In the genomic region with DNA sequence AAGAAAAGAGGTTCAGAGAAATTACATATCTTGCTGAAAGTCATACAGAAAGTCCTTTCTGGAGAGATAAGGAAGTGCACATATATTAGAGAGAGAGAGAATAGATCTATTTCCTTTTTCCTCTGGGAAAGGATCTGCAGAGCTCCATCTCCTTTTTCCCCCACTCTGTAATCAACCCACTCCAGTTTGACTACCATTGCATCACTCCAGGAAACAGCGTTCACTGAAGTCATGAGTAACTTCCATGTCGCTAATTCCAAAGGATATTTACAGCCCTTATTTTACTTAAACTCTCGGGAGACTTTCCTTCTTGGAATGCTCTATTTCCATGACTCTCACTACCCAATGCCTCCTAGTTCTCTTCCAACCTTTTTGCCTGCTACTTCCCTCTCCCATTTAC, we compare ENCODE assay signal across 16 cellular contexts.
"Had no signal": no experiment of that assay in that cellular context is flagged by ENCODE, and none has a peak within 500 bp of the region (broad histone marks: within the 10 kb centered on the region; RNA-seq: fewer than 3 reads in every experiment).

No MANE protein-coding gene starts in this region.

- H3K4me1 ChIP-seq: ascending aorta, esophagus muscularis mucosa, tibial artery had no signal

- H3K9me3 ChIP-seq: ascending aorta, esophagus muscularis mucosa, left lung, tibial artery had no signal

- H3K4me3 ChIP-seq: ascending aorta, esophagus muscularis mucosa, hepatocyte, left lung, skin epidermis, tibial artery had no signal

- H3K36me3 Mint-ChIP-seq: memory B cell had no signal

- H3K27me3 ChIP-seq: ascending aorta, hepatocyte, left lung had no signal

- H3K27me3 Mint-ChIP-seq: activated naive CD8-positive, alpha-beta T cell treated with anti-CD3 and anti-CD28 coated beads, Interleukin-2, amount 50 U/mL, for 24 hours had no signal

- H3K9me3 Mint-ChIP-seq: memory B cell had no signal

- H3K4me3 Mint-ChIP-seq: activated CD4-positive, alpha-beta memory T cell treated with anti-CD3 and anti-CD28 coated beads, Interleukin-2, amount 10 ng/mL, durations not matched to agents 7 days and 5 days; activated naive CD8-positive, alpha-beta T cell treated with anti-CD3 and anti-CD28 coated beads, Interleukin-2, amount 50 U/mL, for 24 hours; memory B cell; nephron progenitor cell had no signal

- H3K27ac ChIP-seq: ascending aorta, esophagus muscularis mucosa, hepatocyte, left lung, tibial artery, VCaP had no signal

- ATAC-seq: activated naive CD8-positive, alpha-beta T cell treated with anti-CD3 and anti-CD28 coated beads, Interleukin-2, amount 50 U/mL, for 24 hours; left lung had no signal

- DNase-seq: activated CD4-positive, alpha-beta memory T cell treated with anti-CD3 and anti-CD28 coated beads, Interleukin-2, amount 10 ng/mL, durations not matched to agents 7 days and 5 days; activated CD8-positive, alpha-beta memory T cell treated with anti-CD3 and anti-CD28 coated beads, Interleukin-2, amount 50 U/mL, for 4 hours; activated gamma-delta T cell treated with Interleukin-2 at 50 U/mL for 16 hours; activated naive CD8-positive, alpha-beta T cell treated with anti-CD3 and anti-CD28 coated beads, Interleukin-2, amount 50 U/mL, for 24 hours; left lung; nephron progenitor cell; occipital lobe; stimulated activated CD4-positive, alpha-beta T cell treated with anti-CD3 and anti-CD28 coated beads, Interleukin-4, amount 100 ng/mL, for 24 hours; stimulated activated naive CD4-positive, alpha-beta T cell; tibial artery had no signal

- H3K36me3 ChIP-seq: ascending aorta, esophagus muscularis mucosa, left lung, tibial artery had no signal

- H3K27ac Mint-ChIP-seq: activated CD4-positive, alpha-beta memory T cell treated with anti-CD3 and anti-CD28 coated beads, Interleukin-2, amount 10 ng/mL, durations not matched to agents 7 days and 5 days; activated naive CD8-positive, alpha-beta T cell treated with anti-CD3 and anti-CD28 coated beads, Interleukin-2, amount 50 U/mL, for 24 hours; memory B cell; nephron progenitor cell had no signal
